ENCODE assay signal across 1 cellular context in genomic region chr6:75930954-75931689, GRCh38.
TF ChIP-seq lines count a peak whose summit lies in the region.

No MANE protein-coding gene starts in this region.

TF ChIP-seq in IMR-90, 13 proteins besides CTCF, POLR2A, EP300 and RAD21 (continued from another document):
- TF ChIP-seq CEBPB (IDR thresholded peaks at IDR 0.05; ENCODE audit: low read depth, low read length) (no peak), RCOR1 (IDR thresholded peaks at IDR 0.05; ENCODE audit: insufficient replicate concordance, low read length) (no peak), MAFK (IDR thresholded peaks at IDR 0.05; ENCODE audit: low read depth, low read length) (no peak), BHLHE40 (IDR thresholded peaks at IDR 0.05; ENCODE audit: low read depth, low read length) (no peak), RFX5 (IDR thresholded peaks at IDR 0.05; ENCODE audit: low read depth, low read length) (no peak), MAZ (IDR thresholded peaks at IDR 0.05; ENCODE audit: borderline replicate concordance, low read depth, low read length) (no peak), FOS (IDR thresholded peaks at IDR 0.05; ENCODE audit: low read depth, low read length) (no peak), SMC3 (IDR thresholded peaks at IDR 0.05; ENCODE audit: low read depth, low read length) (no peak), MXI1 (IDR thresholded peaks at IDR 0.05; ENCODE audit: borderline replicate concordance, low read depth, low read length) (no peak), NFE2L2 (IDR thresholded peaks at IDR 0.05; ENCODE audit: low read depth, low read length) (no peak)
- TF ChIP-seq, protein P1, sequence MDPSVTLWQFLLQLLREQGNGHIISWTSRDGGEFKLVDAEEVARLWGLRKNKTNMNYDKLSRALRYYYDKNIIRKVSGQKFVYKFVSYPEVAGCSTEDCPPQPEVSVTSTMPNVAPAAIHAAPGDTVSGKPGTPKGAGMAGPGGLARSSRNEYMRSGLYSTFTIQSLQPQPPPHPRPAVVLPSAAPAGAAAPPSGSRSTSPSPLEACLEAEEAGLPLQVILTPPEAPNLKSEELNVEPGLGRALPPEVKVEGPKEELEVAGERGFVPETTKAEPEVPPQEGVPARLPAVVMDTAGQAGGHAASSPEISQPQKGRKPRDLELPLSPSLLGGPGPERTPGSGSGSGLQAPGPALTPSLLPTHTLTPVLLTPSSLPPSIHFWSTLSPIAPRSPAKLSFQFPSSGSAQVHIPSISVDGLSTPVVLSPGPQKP (IDR thresholded peaks at IDR 0.05; ENCODE audit: borderline replicate concordance, low read depth, low read length), result no peak
